10 cellular contexts compared by ENCODE assay signal in genomic region chr19:49614096-49614857, GRCh38. TPM values are rescaled to one million over a fixed set of nuclear protein-coding genes. Genes with fewer than 3 reads are reported as not detected.
DNase-seq lines count a peak whose midpoint lies in the region; ATAC-seq lines count a peak whose summit lies in the region.
"Had no signal": no experiment of that assay in that cellular context is flagged by ENCODE, and none has a peak within 500 bp of the region (broad histone marks: within the 10 kb centered on the region; RNA-seq: fewer than 3 reads in every experiment).

No MANE protein-coding gene starts in this region.

- peaks cover 9% of the 10 kb centered on the region for H3K4me1 Mint-ChIP-seq in T-helper 1 cell treated with Interleukin-12 subunit alpha and Interleukin-12 subunit beta and Interleukin-4 antibody, amounts not matched to agents 30 μg/mL and 1 μg/mL, for 36 hours (ENCODE audit: low read depth)
- H3K4me1 Mint-ChIP-seq in effector memory CD8-positive, alpha-beta T cell (ENCODE audit: low read depth in 2 of 2): peaks cover 28 to 29% of the 10 kb centered on the region in 2 donors

- intact Hi-C loops in sciatic nerve (cut with DNase I): no loop called here

- no peak overlapping the region for H3K4me3 Mint-ChIP-seq in T-helper 1 cell treated with Interleukin-12 subunit alpha and Interleukin-12 subunit beta and Interleukin-4 antibody, amounts not matched to agents 30 μg/mL and 1 μg/mL, for 36 hours
- peak overlapping the region; percentile 45 to 51 for H3K4me3 Mint-ChIP-seq in effector memory CD8-positive, alpha-beta T cell
- H3K4me3 Mint-ChIP-seq: activated naive CD4-positive, alpha-beta T cell treated with anti-CD3 and anti-CD28 coated beads, Interleukin-2, amount 50 U/mL, for 24 hours had no signal

- H3K27me3 Mint-ChIP-seq in T-helper 1 cell treated with Interleukin-12 subunit alpha and Interleukin-12 subunit beta and Interleukin-4 antibody, amounts not matched to agents 30 μg/mL and 1 μg/mL, for 36 hours (ENCODE audit: low read depth): no peaks in the 10 kb centered on the region
- no peaks in the 10 kb centered on the region for H3K27me3 Mint-ChIP-seq in effector memory CD8-positive, alpha-beta T cell
- H3K27me3 Mint-ChIP-seq: activated naive CD4-positive, alpha-beta T cell treated with anti-CD3 and anti-CD28 coated beads, Interleukin-2, amount 50 U/mL, for 24 hours had no signal

- DNase-seq in T-helper 1 cell (no peak), RPMI7951 (ENCODE audit: low read depth) (peak; percentile 93), sciatic nerve (ENCODE audit: low spot score) (no peak), NCI-H2029 (lab: John Stamatoyannopoulos, UW) (no peak)
- DNase-seq in effector memory CD8-positive, alpha-beta T cell: peak in 1 of 3 experiments; percentile 15
- DNase-seq: 8988T had no signal

- H3K27ac Mint-ChIP-seq in T-helper 1 cell treated with Interleukin-12 subunit alpha and Interleukin-12 subunit beta and Interleukin-4 antibody, amounts not matched to agents 30 μg/mL and 1 μg/mL, for 36 hours: peak overlapping the region; percentile 67
- peak overlapping the region; percentile 88 to 97 for H3K27ac Mint-ChIP-seq in effector memory CD8-positive, alpha-beta T cell

- ATAC-seq in effector memory CD8-positive, alpha-beta T cell (replicated peaks): peak; percentile 82
- peak; percentile 35 for ATAC-seq in sciatic nerve
- no peak for ATAC-seq in GM21360 (IDR thresholded peaks at IDR 0.05; ENCODE audit: unreplicated experiment)
- ATAC-seq in HG03469 (IDR thresholded peaks at IDR 0.05; ENCODE audit: unreplicated experiment): no peak

- peaks cover 38% of the 10 kb centered on the region for H3K36me3 Mint-ChIP-seq in T-helper 1 cell treated with Interleukin-12 subunit alpha and Interleukin-12 subunit beta and Interleukin-4 antibody, amounts not matched to agents 30 μg/mL and 1 μg/mL, for 36 hours (ENCODE audit: low read depth)
- peaks cover 74% of the 10 kb centered on the region for H3K36me3 Mint-ChIP-seq in effector memory CD8-positive, alpha-beta T cell (ENCODE audit: insufficient read depth)

- no peaks in the 10 kb centered on the region for H3K9me3 Mint-ChIP-seq in T-helper 1 cell treated with Interleukin-12 subunit alpha and Interleukin-12 subunit beta and Interleukin-4 antibody, amounts not matched to agents 30 μg/mL and 1 μg/mL, for 36 hours
- H3K9me3 Mint-ChIP-seq in effector memory CD8-positive, alpha-beta T cell: no peaks in the 10 kb centered on the region
- H3K9me3 Mint-ChIP-seq: activated naive CD4-positive, alpha-beta T cell treated with anti-CD3 and anti-CD28 coated beads, Interleukin-2, amount 50 U/mL, for 24 hours had no signal

RNA-seq across cellular contexts. Expression of gene PRR12, which starts 23.3 kb away (rescaled TPM):
- total RNA-seq in RPMI7951 (2014; rRNA removed; shearing (Covaris generic)): 1.1 and 2.3 TPM in 2 replicates
- total RNA-seq in sciatic nerve: 37.0 TPM

RNA-seq across cellular contexts. Expression of gene RRAS, which starts 25.7 kb away (rescaled TPM):
- total RNA-seq in RPMI7951 (2014; rRNA removed; shearing (Covaris generic)): 81.8 and 84.2 TPM in 2 replicates
- total RNA-seq in sciatic nerve: 135 TPM

RNA-seq across cellular contexts. Expression of gene SCAF1, which starts 27.7 kb away (rescaled TPM):
- 7.1 and 16.0 TPM in 2 replicates for total RNA-seq in RPMI7951 (2014; rRNA removed; shearing (Covaris generic))
- total RNA-seq in sciatic nerve: 65.5 TPM

RNA-seq across cellular contexts. Expression of gene PRRG2, which starts 33.2 kb away (rescaled TPM):
- total RNA-seq in RPMI7951 (2014; rRNA removed; shearing (Covaris generic)): 0.10 TPM in 1 of 2 replicates, not detected in the other
- 1.7 TPM for total RNA-seq in sciatic nerve

RNA-seq across cellular contexts. Expression of gene NOSIP, which starts 33.9 kb away (rescaled TPM):
- total RNA-seq in RPMI7951 (2014; rRNA removed; shearing (Covaris generic)): 159 TPM in 2 replicates
- 41.7 TPM for total RNA-seq in sciatic nerve

Comparison
In these comparisons a context has a peak if more than half of its experiments do, and no peak if none do; other contexts are left out.
1. ATAC-seq: peak in effector memory CD8-positive, alpha-beta T cell (single experiment) and sciatic nerve (single experiment); none in GM21360 (single experiment) and HG03469 (single experiment).
2. RNA of gene PRR12, which starts 23.3 kb away (total RNA-seq): 37.0 TPM in sciatic nerve (single experiment); 1.1 to 2.3 TPM in RPMI7951; every median in the first group is over 10 times any median in the second.